Comparison of ENCODE assay signal across 29 cellular contexts in genomic region chr12:1614360-1614759, GRCh38. TPM values are rescaled to one million over a fixed set of nuclear protein-coding genes. Genes with fewer than 3 reads are reported as not detected.
"Had no signal": no experiment of that assay in that cellular context is flagged by ENCODE, and none has a peak within 500 bp of the region (broad histone marks: within the 10 kb centered on the region; RNA-seq: fewer than 3 reads in every experiment).

No MANE protein-coding gene starts in this region.

- H3K27ac ChIP-seq: WERI-Rb-1 had no signal

- H3K4me3 Mint-ChIP-seq: activated CD4-positive, alpha-beta memory T cell treated with anti-CD3 and anti-CD28 coated beads, Interleukin-2, amount 10 ng/mL, durations not matched to agents 7 days and 5 days; activated CD8-positive, alpha-beta memory T cell treated with anti-CD3 and anti-CD28 coated beads, Interleukin-2, amount 10 ng/mL, durations not matched to agents 7 days and 5 days; activated naive CD4-positive, alpha-beta T cell treated with anti-CD3 and anti-CD28 coated beads, Interleukin-2, amount 10 ng/mL, durations not matched to agents 7 days and 5 days; activated naive CD8-positive, alpha-beta T cell; activated naive CD8-positive, alpha-beta T cell treated with anti-CD3 and anti-CD28 coated beads, Interleukin-2, amount 50 U/mL, for 24 hours; T-cell; T-helper 17 cell had no signal

- H3K36me3 ChIP-seq: WERI-Rb-1 had no signal

- H3K9me3 ChIP-seq: MG63 had no signal

- ATAC-seq: activated CD8-positive, alpha-beta memory T cell treated with anti-CD3 and anti-CD28 coated beads, Interleukin-2, amount 10 ng/mL, durations not matched to agents 7 days and 5 days; activated naive CD8-positive, alpha-beta T cell treated with anti-CD3 and anti-CD28 coated beads, Interleukin-2, amount 50 U/mL, for 24 hours; SK-N-SH treated with all-trans-retinoic acid at 6 μM for 48 hours; T-cell; T-helper 17 cell had no signal

- H3K27me3 ChIP-seq: MG63 had no signal

- H3K4me3 ChIP-seq: MG63 had no signal

- H3K27ac Mint-ChIP-seq: activated CD4-positive, alpha-beta memory T cell treated with anti-CD3 and anti-CD28 coated beads, Interleukin-2, amount 10 ng/mL, durations not matched to agents 7 days and 5 days; activated CD8-positive, alpha-beta memory T cell treated with anti-CD3 and anti-CD28 coated beads, Interleukin-2, amount 10 ng/mL, durations not matched to agents 7 days and 5 days; activated naive CD4-positive, alpha-beta T cell treated with anti-CD3 and anti-CD28 coated beads, Interleukin-2, amount 10 ng/mL, durations not matched to agents 7 days and 5 days; activated naive CD8-positive, alpha-beta T cell; activated naive CD8-positive, alpha-beta T cell treated with anti-CD3 and anti-CD28 coated beads, Interleukin-2, amount 50 U/mL, for 24 hours; brain; T-cell; T-helper 17 cell had no signal

- DNase-seq: activated CD4-positive, alpha-beta memory T cell treated with anti-CD3 and anti-CD28 coated beads, Interleukin-2, amount 10 ng/mL, durations not matched to agents 7 days and 5 days; activated CD4-positive, alpha-beta T cell treated with anti-CD3 and anti-CD28 coated beads for 1 hour; activated CD4-positive, alpha-beta T cell treated with anti-CD3 and anti-CD28 coated beads for 48 hours; activated CD4-positive, CD25-positive, alpha-beta regulatory T cell; activated CD8-positive, alpha-beta memory T cell treated with anti-CD3 and anti-CD28 coated beads for 24 hours; activated CD8-positive, alpha-beta memory T cell treated with anti-CD3 and anti-CD28 coated beads, Interleukin-2, amount 10 ng/mL, durations not matched to agents 7 days and 5 days; activated CD8-positive, alpha-beta memory T cell treated with anti-CD3 and anti-CD28 coated beads, Interleukin-2, amount 50 U/mL, for 48 hours; activated effector memory CD4-positive, alpha-beta T cell treated with Interleukin-2 at 50 U/mL for 16 hours; activated naive CD4-positive, alpha-beta T cell treated with anti-CD3 and anti-CD28 coated beads, Interleukin-2, amount 10 ng/mL, durations not matched to agents 7 days and 5 days; activated naive CD8-positive, alpha-beta T cell treated with anti-CD3 and anti-CD28 coated beads, Interleukin-2, amount 50 U/mL, for 24 hours; activated T-cell treated with anti-CD3 and anti-CD28 coated beads, Interleukin-2, amount 50 U/mL, for 48 hours; anterior cingulate cortex; caudate nucleus; MG63; NCI-H1048; NCI-H1105 treated with DMSO at 0.1 percent for 48 hours; NCI-H1436; NCI-H1694; NCI-H2029; NCI-H345; NCI-H524 treated with DMSO at 0.1 percent for 48 hours; SHP77 treated with DMSO at 0.1 percent for 48 hours; T-cell; T-helper 17 cell; T-helper 9 cell; WERI-Rb-1 had no signal

- H3K9me3 Mint-ChIP-seq: activated CD4-positive, alpha-beta memory T cell treated with anti-CD3 and anti-CD28 coated beads, Interleukin-2, amount 10 ng/mL, durations not matched to agents 7 days and 5 days; activated naive CD4-positive, alpha-beta T cell treated with anti-CD3 and anti-CD28 coated beads, Interleukin-2, amount 10 ng/mL, durations not matched to agents 7 days and 5 days; activated naive CD8-positive, alpha-beta T cell treated with anti-CD3 and anti-CD28 coated beads, Interleukin-2, amount 50 U/mL, for 24 hours; brain; T-cell had no signal

- H3K36me3 Mint-ChIP-seq: activated CD8-positive, alpha-beta memory T cell treated with anti-CD3 and anti-CD28 coated beads, Interleukin-2, amount 10 ng/mL, durations not matched to agents 7 days and 5 days; activated naive CD4-positive, alpha-beta T cell treated with anti-CD3 and anti-CD28 coated beads, Interleukin-2, amount 10 ng/mL, durations not matched to agents 7 days and 5 days; activated naive CD8-positive, alpha-beta T cell; brain; T-cell had no signal

RNA-seq across cellular contexts. Expression of gene WNT5B, which starts 14.7 kb away (rescaled TPM):
- total RNA-seq: T-helper 17 cell had no signal
